In the genomic region with DNA sequence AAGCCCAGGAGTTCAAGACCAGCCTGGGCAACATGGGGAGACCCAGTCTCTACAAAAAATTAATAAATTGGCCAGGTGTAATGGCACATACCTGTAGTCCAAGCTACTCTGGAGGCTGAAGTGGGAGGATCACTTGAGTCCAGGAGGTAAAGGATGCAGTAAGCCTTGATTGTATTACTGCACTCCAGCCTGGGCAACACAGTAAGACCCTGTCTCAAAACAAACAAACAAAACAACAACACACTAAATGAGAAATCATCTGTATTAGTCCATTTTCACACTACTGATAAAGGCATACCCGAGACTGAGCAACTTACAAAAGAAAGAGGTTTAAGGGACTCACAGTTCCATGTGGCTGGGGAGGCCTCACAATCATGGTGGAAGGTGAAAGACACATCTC, we compare ENCODE assay signal across 24 cellular contexts. TPM values are rescaled to one million over a fixed set of nuclear protein-coding genes. Genes with fewer than 3 reads are reported as not detected.
A peak's percentile ranks its signal among the peaks of the same experiment; 100 is the strongest.
DNase-seq lines count a peak whose midpoint lies in the region; ATAC-seq, FAIRE-seq and TF ChIP-seq lines count a peak whose summit lies in the region.
"Had no signal": no experiment of that assay in that cellular context is flagged by ENCODE, and none has a peak within 500 bp of the region (broad histone marks: within the 10 kb centered on the region; RNA-seq: fewer than 3 reads in every experiment).

No MANE protein-coding gene starts in this region.

- no peak for ATAC-seq in heart right ventricle
- ATAC-seq: SK-N-SH treated with all-trans-retinoic acid at 6 μM for 48 hours had no signal

- H3K36me3 ChIP-seq in HEK293 (ENCODE audit: control insufficient read depth in 2 of 2, insufficient read depth in 1 of 2, low read length in 2 of 2), result peaks cover 0 to 3% of the 10 kb centered on the region in 2 experiments; a peak in 1 of 3 replicates
- no peaks in the 10 kb centered on the region for H3K36me3 ChIP-seq in thyroid gland
- H3K36me3 ChIP-seq in heart right ventricle, result no peaks in the 10 kb centered on the region

- H3K27me3 Mint-ChIP-seq in neural crest cell (ENCODE audit: low read depth), result peaks cover 7% of the 10 kb centered on the region
- H3K27me3 Mint-ChIP-seq: B cell had no signal

- DNase-seq in neural crest cell (ENCODE audit: low read depth, low spot score) (no peak), thyroid gland (no peak), frontal cortex (ENCODE audit: low spot score in 2 of 2) (no peak), heart right ventricle (no peak), NCI-H1694 treated with DMSO at 0.1 percent for 48 hours (lab: John Stamatoyannopoulos, UW) (no peak)
- DNase-seq: GOT3, HCEC 1CT, MG63, NCI-H1048, NCI-H1436, NCI-H2029, NCI-H2227 treated with DMSO at 0.1 percent for 48 hours, NCI-H510A, NCI-H748 treated with DMSO at 0.1 percent for 48 hours, PC-9, SIG-M5 had no signal

- H3K27ac Mint-ChIP-seq in neural crest cell (ENCODE audit: unreplicated experiment), result no peak overlapping the region
- H3K27ac Mint-ChIP-seq: B cell had no signal

- POLR2A ChIA-PET in HEK293 (lab: Yijun Ruan, JAX), result interaction anchor here (1.3 kb wide), 1 partner anchor 15 kb away, joined by 3 read pairs; no protein-coding TSS in a partner anchor

- no peaks in the 10 kb centered on the region for H3K36me3 Mint-ChIP-seq in neural crest cell (ENCODE audit: low read depth)
- H3K36me3 Mint-ChIP-seq: CD14-positive monocyte had no signal

- H3K4me3 Mint-ChIP-seq in neural crest cell, result peak overlapping the region; percentile 14
- H3K4me3 Mint-ChIP-seq: B cell, CD14-positive monocyte had no signal

- no peaks in the 10 kb centered on the region for H3K9me3 Mint-ChIP-seq in neural crest cell

- H3K27ac ChIP-seq in HEK293 (ENCODE audit: extremely low read depth, low read depth, low read length) (no peak overlapping the region), VCaP (peak overlapping the region; percentile 94), thyroid gland (peak overlapping the region; percentile 82 to 88 (median 86)), heart right ventricle (no peak overlapping the region)
- H3K27ac ChIP-seq: PC-9 had no signal

- no peak for FAIRE-seq in frontal cortex (lab: Jason Lieb, UNC)
- FAIRE-seq: A204.1, G401.6, GM18507 had no signal

- CTCF ChIA-PET in HEK293 (lab: Yijun Ruan, JAX), result interaction anchor here (2.8 kb wide), 1 partner anchor 49 kb away, joined by 12 read pairs; no protein-coding TSS in a partner anchor

- peaks cover 12% of the 10 kb centered on the region for H3K4me1 ChIP-seq in HEK293 (ENCODE audit: control insufficient read depth, insufficient read depth, low read length)
- peaks cover 38 to 48% of the 10 kb centered on the region in 2 donors for H3K4me1 ChIP-seq in thyroid gland
- peaks cover 9 to 29% (median 22%) of the 10 kb centered on the region in 9 donors for H3K4me1 ChIP-seq in heart right ventricle

- TF ChIP-seq POLR2A in thyroid gland (IDR thresholded peaks at IDR 0.05), result no peak

- TF ChIP-seq CTCF in HEK293 (tag by site-specific recombination; IDR thresholded peaks at IDR 0.05) (no peak), VCaP (conservative IDR thresholded peaks at IDR 0.05) (no peak), neural crest cell (conservative IDR thresholded peaks at IDR 0.05) (no peak), thyroid gland (IDR thresholded peaks at IDR 0.05) (no peak), heart right ventricle (IDR thresholded peaks at IDR 0.05) (no peak)

- intact Hi-C loops in thyroid gland (cut with DNase I), result no loop called here
- intact Hi-C loops in heart right ventricle (cut with DNase I), result no loop called here

- H3K27me3 ChIP-seq in thyroid gland (no peaks in the 10 kb centered on the region), heart right ventricle (no peaks in the 10 kb centered on the region)
- H3K27me3 ChIP-seq: MG63 had no signal

- 86 to 96% methylated on average over 1 of the region's 1 CpG for WGBS in thyroid gland, 2 donors
- 95 to 100% methylated on average over 1 of the region's 1 CpG for WGBS in heart right ventricle, 2 donors

- no peak overlapping the region for H3K4me3 ChIP-seq in HEK293 (ENCODE audit: low read depth, low read length)
- H3K4me3 ChIP-seq in thyroid gland (replicated peaks in 1 of 3), result no peak overlapping the region
- H3K4me3 ChIP-seq in heart right ventricle, result no peak overlapping the region
- H3K4me3 ChIP-seq: MG63, PC-9 had no signal

- no peaks in the 10 kb centered on the region for H3K9me3 ChIP-seq in HEK293 (ENCODE audit: control insufficient read depth, insufficient read depth, low read depth, low read length)
- H3K9me3 ChIP-seq in thyroid gland, result no peaks in the 10 kb centered on the region
- no peaks in the 10 kb centered on the region for H3K9me3 ChIP-seq in heart right ventricle
- H3K9me3 ChIP-seq: MG63 had no signal

- peaks cover 9% of the 10 kb centered on the region for H3K4me1 Mint-ChIP-seq in neural crest cell

TF ChIP-seq in HEK293, 187 proteins besides CTCF, POLR2A, EP300 and RAD21:
- TF ChIP-seq ZNF423 (tag by site-specific recombination; IDR thresholded peaks at IDR 0.05), result no peak
- 0 out of 2 replicates have a peak, but pooled peaks have one; percentile 33 for TF ChIP-seq ZEB2 (tag by site-specific recombination; IDR thresholded peaks at IDR 0.05)
- TF ChIP-seq ZNF830 (tag by site-specific recombination; IDR thresholded peaks at IDR 0.05; ENCODE audit: low read depth), result no peak
- no peak for TF ChIP-seq WT1 (tag by site-specific recombination; IDR thresholded peaks at IDR 0.05)
- no peak for TF ChIP-seq KLF9 (tag by site-specific recombination; IDR thresholded peaks at IDR 0.05; ENCODE audit: low read depth)
- no peak for TF ChIP-seq ZNF624 (tag by site-specific recombination; IDR thresholded peaks at IDR 0.05)
- TF ChIP-seq, protein P1, sequence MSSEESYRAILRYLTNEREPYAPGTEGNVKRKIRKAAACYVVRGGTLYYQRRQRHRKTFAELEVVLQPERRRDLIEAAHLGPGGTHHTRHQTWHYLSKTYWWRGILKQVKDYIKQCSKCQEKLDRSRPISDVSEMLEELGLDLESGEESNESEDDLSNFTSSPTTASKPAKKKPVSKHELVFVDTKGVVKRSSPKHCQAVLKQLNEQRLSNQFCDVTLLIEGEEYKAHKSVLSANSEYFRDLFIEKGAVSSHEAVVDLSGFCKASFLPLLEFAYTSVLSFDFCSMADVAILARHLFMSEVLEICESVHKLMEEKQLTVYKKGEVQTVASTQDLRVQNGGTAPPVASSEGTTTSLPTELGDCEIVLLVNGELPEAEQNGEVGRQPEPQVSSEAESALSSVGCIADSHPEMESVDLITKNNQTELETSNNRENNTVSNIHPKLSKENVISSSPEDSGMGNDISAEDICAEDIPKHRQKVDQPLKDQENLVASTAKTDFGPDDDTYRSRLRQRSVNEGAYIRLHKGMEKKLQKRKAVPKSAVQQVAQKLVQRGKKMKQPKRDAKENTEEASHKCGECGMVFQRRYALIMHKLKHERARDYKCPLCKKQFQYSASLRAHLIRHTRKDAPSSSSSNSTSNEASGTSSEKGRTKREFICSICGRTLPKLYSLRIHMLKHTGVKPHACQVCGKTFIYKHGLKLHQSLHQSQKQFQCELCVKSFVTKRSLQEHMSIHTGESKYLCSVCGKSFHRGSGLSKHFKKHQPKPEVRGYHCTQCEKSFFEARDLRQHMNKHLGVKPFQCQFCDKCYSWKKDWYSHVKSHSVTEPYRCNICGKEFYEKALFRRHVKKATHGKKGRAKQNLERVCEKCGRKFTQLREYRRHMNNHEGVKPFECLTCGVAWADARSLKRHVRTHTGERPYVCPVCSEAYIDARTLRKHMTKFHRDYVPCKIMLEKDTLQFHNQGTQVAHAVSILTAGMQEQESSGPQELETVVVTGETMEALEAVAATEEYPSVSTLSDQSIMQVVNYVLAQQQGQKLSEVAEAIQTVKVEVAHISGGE (tag by site-specific recombination; conservative IDR thresholded peaks at IDR 0.05; ENCODE audit: low read depth), result no peak
- no peak for TF ChIP-seq ZNF596 (tag by site-specific recombination; IDR thresholded peaks at IDR 0.05)
- no peak for TF ChIP-seq ZBTB1 (tag by site-specific recombination; IDR thresholded peaks at IDR 0.05)
- TF ChIP-seq, protein P2, sequence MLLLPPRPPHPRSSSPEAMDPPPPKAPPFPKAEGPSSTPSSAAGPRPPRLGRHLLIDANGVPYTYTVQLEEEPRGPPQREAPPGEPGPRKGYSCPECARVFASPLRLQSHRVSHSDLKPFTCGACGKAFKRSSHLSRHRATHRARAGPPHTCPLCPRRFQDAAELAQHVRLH (tag by site-specific recombination; IDR thresholded peaks at IDR 0.05), result no peak
- TF ChIP-seq ZNF274 (IDR thresholded peaks at IDR 0.05; ENCODE audit: low read length), result no peak
- TF ChIP-seq ZNF274 (tag by site-specific recombination; IDR thresholded peaks at IDR 0.05; ENCODE audit: borderline replicate concordance), result no peak
- peak; percentile 86 for TF ChIP-seq ZNF121 (tag by site-specific recombination; IDR thresholded peaks at IDR 0.05)
- TF ChIP-seq, protein P3, sequence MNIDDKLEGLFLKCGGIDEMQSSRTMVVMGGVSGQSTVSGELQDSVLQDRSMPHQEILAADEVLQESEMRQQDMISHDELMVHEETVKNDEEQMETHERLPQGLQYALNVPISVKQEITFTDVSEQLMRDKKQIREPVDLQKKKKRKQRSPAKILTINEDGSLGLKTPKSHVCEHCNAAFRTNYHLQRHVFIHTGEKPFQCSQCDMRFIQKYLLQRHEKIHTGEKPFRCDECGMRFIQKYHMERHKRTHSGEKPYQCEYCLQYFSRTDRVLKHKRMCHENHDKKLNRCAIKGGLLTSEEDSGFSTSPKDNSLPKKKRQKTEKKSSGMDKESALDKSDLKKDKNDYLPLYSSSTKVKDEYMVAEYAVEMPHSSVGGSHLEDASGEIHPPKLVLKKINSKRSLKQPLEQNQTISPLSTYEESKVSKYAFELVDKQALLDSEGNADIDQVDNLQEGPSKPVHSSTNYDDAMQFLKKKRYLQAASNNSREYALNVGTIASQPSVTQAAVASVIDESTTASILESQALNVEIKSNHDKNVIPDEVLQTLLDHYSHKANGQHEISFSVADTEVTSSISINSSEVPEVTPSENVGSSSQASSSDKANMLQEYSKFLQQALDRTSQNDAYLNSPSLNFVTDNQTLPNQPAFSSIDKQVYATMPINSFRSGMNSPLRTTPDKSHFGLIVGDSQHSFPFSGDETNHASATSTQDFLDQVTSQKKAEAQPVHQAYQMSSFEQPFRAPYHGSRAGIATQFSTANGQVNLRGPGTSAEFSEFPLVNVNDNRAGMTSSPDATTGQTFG (tag by site-specific recombination; IDR thresholded peaks at IDR 0.05; ENCODE audit: borderline replicate concordance), result no peak
TF ChIP-seq in HEK293: peak in this region for 2.

RNA-seq across cellular contexts. Expression of a gene that starts 4.7 kb away (rescaled TPM):
- total RNA-seq in neural crest cell (39.8 and 44.5 TPM in 2 replicates), thyroid gland (10 to 100 TPM; 34.0 to 70.1 (median 46.2) TPM), frontal cortex (6.9 TPM), heart right ventricle (10 to 100 TPM; 17.3 to 37.9 (median 20.9) TPM)
- 10 to 100 TPM; 11.5 to 26.6 TPM for polyA plus RNA-seq in heart right ventricle

RNA-seq across cellular contexts. Expression of a gene that starts 52.1 kb away (rescaled TPM):
- total RNA-seq in neural crest cell, result 57.4 and 60.1 TPM in 2 replicates
- total RNA-seq in thyroid gland, result 10 to 100 TPM; 18.3 to 27.2 (median 22.7) TPM
- total RNA-seq in frontal cortex, result 88.0 TPM
- total RNA-seq in heart right ventricle, result 10 to 100 TPM; 13.2 to 25.7 (median 16.2) TPM
- 1 to 10 TPM; 3.4 to 4.9 TPM for polyA plus RNA-seq in heart right ventricle

Comparison
In these comparisons a context has a peak if more than half of its experiments do, and no peak if none do; other contexts are left out.
1. H3K27ac ChIP-seq: peak in VCaP (single experiment) and thyroid gland (3 of 3); none in HEK293 (single experiment) and heart right ventricle (0 of 10).